In genomic region chr21:31558839-31559367, GRCh38 we compare ENCODE assay signal across 8 cellular contexts.
DNase-seq lines count a peak whose midpoint lies in the region; ATAC-seq lines count a peak whose summit lies in the region.

No MANE protein-coding gene starts in this region.

- H4K20me1 ChIP-seq in BLaER1 treated with 17β-estradiol and CSF1 and Interleukin-3, amounts not matched to agents 10 nM and 100 nM, result peaks cover 0 to 43% (median 1%) of the 10 kb centered on the region in 11 experiments; a peak in 9 of 22 replicates

- peak overlapping the region; percentile 59 to 84 (median 76) for H3K4me3 ChIP-seq in BLaER1 treated with 17β-estradiol and CSF1 and Interleukin-3, amounts not matched to agents 10 nM and 100 nM
- H3K4me3 ChIP-seq in esophagus (ENCODE audit: low read depth in 1 of 2, low read length in 2 of 2), result peak overlapping the region; percentile 51 to 77

- peak overlapping the region in 9 of 11 experiments; percentile 48 to 91 (median 83); a peak in 17 of 22 replicates for H3K27ac ChIP-seq in BLaER1 treated with 17β-estradiol and CSF1 and Interleukin-3, amounts not matched to agents 10 nM and 100 nM
- H3K27ac ChIP-seq in esophagus (ENCODE audit: low read depth in 2 of 2, low read length in 1 of 2), result peak overlapping the region; percentile 3 to 18

- peaks cover 52% of the 10 kb centered on the region for H3K4me1 Mint-ChIP-seq in activated T-cell treated with anti-CD3 and anti-CD28 coated beads, Interleukin-2, amount 50 U/mL, for 24 hours (ENCODE audit: low read depth)

- no peaks in the 10 kb centered on the region for H3K9me3 ChIP-seq in BLaER1 treated with 17β-estradiol and CSF1 and Interleukin-3, amounts not matched to agents 10 nM and 100 nM (replicated peaks in 1 of 11)
- no peaks in the 10 kb centered on the region for H3K9me3 ChIP-seq in esophagus (ENCODE audit: control insufficient read depth in 2 of 2, insufficient read depth in 1 of 2, low read depth in 1 of 2, low read length in 1 of 2)

- peak overlapping the region; percentile 93 to 99 (median 97) for H3K4me2 ChIP-seq in BLaER1 treated with 17β-estradiol and CSF1 and Interleukin-3, amounts not matched to agents 10 nM and 100 nM

- H3K9me3 Mint-ChIP-seq in activated T-cell treated with anti-CD3 and anti-CD28 coated beads, Interleukin-2, amount 50 U/mL, for 24 hours, result no peaks in the 10 kb centered on the region

- H3K27ac Mint-ChIP-seq in activated T-cell treated with anti-CD3 and anti-CD28 coated beads, Interleukin-2, amount 50 U/mL, for 24 hours, result no peak overlapping the region

- H3K4me1 ChIP-seq in BLaER1 treated with 17β-estradiol and CSF1 and Interleukin-3, amounts not matched to agents 10 nM and 100 nM, result peaks cover 24 to 54% (median 47%) of the 10 kb centered on the region in 10 experiments
- peaks cover 3 to 6% of the 10 kb centered on the region in 2 donors for H3K4me1 ChIP-seq in esophagus (ENCODE audit: control insufficient read depth in 2 of 2, insufficient read depth in 2 of 2, low read length in 1 of 2)

- H3K36me3 ChIP-seq in BLaER1 treated with 17β-estradiol and CSF1 and Interleukin-3, amounts not matched to agents 10 nM and 100 nM, result peaks cover 0 to 6% (median 0%) of the 10 kb centered on the region in 11 experiments; a peak in 1 of 22 replicates
- no peaks in the 10 kb centered on the region for H3K36me3 ChIP-seq in esophagus (ENCODE audit: control insufficient read depth in 2 of 2, insufficient read depth in 2 of 2, low read length in 1 of 2)

- H3K4me3 Mint-ChIP-seq in activated T-cell treated with anti-CD3 and anti-CD28 coated beads, Interleukin-2, amount 50 U/mL, for 24 hours, result peak overlapping the region; percentile 87

- ATAC-seq in GM19372 (IDR thresholded peaks at IDR 0.05; ENCODE audit: low read depth, unreplicated experiment) (peak; percentile 84), HG03521 (IDR thresholded peaks at IDR 0.05; ENCODE audit: unreplicated experiment) (peak; percentile 85)

- peaks cover 9% of the 10 kb centered on the region for H3K36me3 Mint-ChIP-seq in activated T-cell treated with anti-CD3 and anti-CD28 coated beads, Interleukin-2, amount 50 U/mL, for 24 hours (ENCODE audit: low read depth)

- H3K27me3 ChIP-seq in BLaER1 treated with 17β-estradiol and CSF1 and Interleukin-3, amounts not matched to agents 10 nM and 100 nM, result peaks cover 11 to 28% (median 15%) of the 10 kb centered on the region in 11 experiments; a peak in 16 of 22 replicates
- no peaks in the 10 kb centered on the region for H3K27me3 ChIP-seq in esophagus (ENCODE audit: control insufficient read depth in 1 of 2, insufficient read depth in 2 of 2, low read length in 2 of 2)

- H3K9ac ChIP-seq in BLaER1 treated with 17β-estradiol and CSF1 and Interleukin-3, amounts not matched to agents 10 nM and 100 nM, result peak overlapping the region; percentile 60 to 87 (median 82); a peak in 21 of 22 replicates

- peak; percentile 90 for DNase-seq in NCI-H82 treated with DMSO at 0.1 percent for 48 hours (lab: John Stamatoyannopoulos, UW; ENCODE audit: unreplicated experiment)
- peak; percentile 94 for DNase-seq in activated T-cell treated with anti-CD3 and anti-CD28 coated beads, Interleukin-2, amount 50 U/mL, for 24 hours
- peak; percentile 91 for DNase-seq in myocyte (ENCODE audit: low read depth)
- peak; percentile 80 to 90 for DNase-seq in stimulated activated CD8-positive, alpha-beta memory T cell treated with anti-CD3 and anti-CD28 coated beads, Interleukin-7, amount 100 ng/mL, for 4 hours (ENCODE audit: low read depth in 2 of 2)

- H3K27me3 Mint-ChIP-seq in activated T-cell treated with anti-CD3 and anti-CD28 coated beads, Interleukin-2, amount 50 U/mL, for 24 hours, result peaks cover 39% of the 10 kb centered on the region

- 0 to 1% methylated on average over 69 to 83 of the region's 83 CpGs for WGBS in esophagus, 2 donors

Comparison
In these comparisons a context has a peak if more than half of its experiments do, and no peak if none do; other contexts are left out.
1. Peak in every context shown above with its lines: DNase-seq, ATAC-seq, H3K4me3 ChIP-seq and H3K27ac ChIP-seq.